Comparison of ENCODE assay signal across 13 cellular contexts in genomic region chr14:53999061-53999488, GRCh38. TPM values are rescaled to one million over a fixed set of nuclear protein-coding genes. Genes with fewer than 3 reads are reported as not detected.
DNase-seq lines count a peak whose midpoint lies in the region; ATAC-seq, FAIRE-seq and TF ChIP-seq lines count a peak whose summit lies in the region.
"Had no signal": no experiment of that assay in that cellular context is flagged by ENCODE, and none has a peak within 500 bp of the region (broad histone marks: within the 10 kb centered on the region; RNA-seq: fewer than 3 reads in every experiment).

No MANE protein-coding gene starts in this region.

- no peak overlapping the region for H3K4me3 Mint-ChIP-seq in Calu3 (ENCODE audit: low read depth, unreplicated experiment)
- H3K4me3 Mint-ChIP-seq in neural progenitor cell: no peak overlapping the region

- H2BK5ac ChIP-seq in mesendoderm (ENCODE audit: low read length): no peak overlapping the region

- no peak overlapping the region for H3K23ac ChIP-seq in mesendoderm (ENCODE audit: low read length)

- dilution Hi-C loops in endothelial cell of umbilical vein (cut with MboI; ENCODE audit: extremely low pct_ligation_motif_present, low sequenced_read_pairs): no loop called here

- H4K20me1 ChIP-seq in endothelial cell of umbilical vein (replicated peaks; ENCODE audit: control insufficient read depth, extremely low read depth, insufficient read depth, low read length) (no peaks in the 10 kb centered on the region), neural progenitor cell (ENCODE audit: low read depth) (no peaks in the 10 kb centered on the region)

- H4K5ac ChIP-seq in mesendoderm (ENCODE audit: low read length): no peak overlapping the region

- H4K8ac ChIP-seq in mesendoderm (ENCODE audit: low read depth, low read length): no peak overlapping the region

- POLR2A ChIA-PET in endothelial cell of umbilical vein (lab: Charles Lee): no interaction called here

- H3K9me3 Mint-ChIP-seq in Calu3 (ENCODE audit: low read depth, unreplicated experiment): no peaks in the 10 kb centered on the region
- H3K9me3 Mint-ChIP-seq in neural progenitor cell: no peaks in the 10 kb centered on the region

- H3K36me3 ChIP-seq in endothelial cell of umbilical vein (ENCODE audit: control insufficient read depth in 2 of 2, extremely low read depth in 1 of 2, insufficient read depth in 2 of 2, low read length in 2 of 2) (no peaks in the 10 kb centered on the region), neural progenitor cell (no peaks in the 10 kb centered on the region), mesendoderm (ENCODE audit: control insufficient read depth, insufficient read depth, low read length) (no peaks in the 10 kb centered on the region)

- H2AFZ ChIP-seq in endothelial cell of umbilical vein (ENCODE audit: low read depth, low read length): peak overlapping the region; percentile 35
- H2AFZ ChIP-seq in neural progenitor cell (replicated peaks): peak overlapping the region; percentile 14

- H3K27me3 ChIP-seq in endothelial cell of umbilical vein (ENCODE audit: control insufficient read depth in 2 of 2, insufficient read depth in 2 of 2, low read length in 2 of 2): no peaks in the 10 kb centered on the region
- no peaks in the 10 kb centered on the region for H3K27me3 ChIP-seq in neural progenitor cell
- H3K27me3 ChIP-seq in mesendoderm (ENCODE audit: insufficient read depth, low read length, poor library complexity): no peaks in the 10 kb centered on the region

- peaks cover 20% of the 10 kb centered on the region for H3K4me1 ChIP-seq in endothelial cell of umbilical vein (ENCODE audit: control insufficient read depth, extremely low read depth, insufficient read depth, low read length)
- no peaks in the 10 kb centered on the region for H3K4me1 ChIP-seq in neural progenitor cell
- H3K4me1 ChIP-seq in mesendoderm (ENCODE audit: control insufficient read depth, low read depth, low read length): no peaks in the 10 kb centered on the region

- FAIRE-seq in endothelial cell of umbilical vein (lab: Jason Lieb, UNC): no peak
- FAIRE-seq: GM12892 had no signal

- peaks cover 3% of the 10 kb centered on the region for H3F3A ChIP-seq in neural progenitor cell (ENCODE audit: low read depth)

- no peak overlapping the region for H2BK120ac ChIP-seq in mesendoderm (ENCODE audit: low read depth, low read length)

- no peak for TF ChIP-seq POLR2A in endothelial cell of umbilical vein (IDR thresholded peaks at IDR 0.05; ENCODE audit: low read depth, low read length)

- H3K4ac ChIP-seq in mesendoderm (ENCODE audit: low read depth, low read length): no peak overlapping the region

- intact Hi-C loops in Calu3 (cut with micrococcal nuclease; ENCODE audit: unreplicated experiment) (no loop called here), endothelial cell of umbilical vein (cut with micrococcal nuclease) (no loop called here)

- no peaks in the 10 kb centered on the region for H3K36me3 Mint-ChIP-seq in Calu3 (ENCODE audit: insufficient read depth, unreplicated experiment)
- H3K36me3 Mint-ChIP-seq in neural progenitor cell: no peaks in the 10 kb centered on the region

- CTCF ChIA-PET in Calu3 (lab: Charles Lee): no interaction called here
- CTCF ChIA-PET in endothelial cell of umbilical vein (lab: Charles Lee): no interaction called here

- H2AK5ac ChIP-seq in mesendoderm (ENCODE audit: low read length): no peak overlapping the region

- no CpG with 5 or more reads among the region's 5 CpGs for WGBS in mesendoderm (ENCODE audit: extremely low coverage, insufficient coverage, low lambda C conversion rate)

- peak; percentile 39 for DNase-seq in Calu3
- DNase-seq in endothelial cell of umbilical vein (ENCODE audit: low read depth, low spot score): no peak
- DNase-seq in neural progenitor cell (ENCODE audit: low spot score): peak; percentile 12
- no peak for DNase-seq in DMS 273 treated with DMSO at 0.1 percent for 48 hours (lab: John Stamatoyannopoulos, UW)
- no peak for DNase-seq in NCI-H1105 (lab: John Stamatoyannopoulos, UW)
- no peak for DNase-seq in mesendoderm
- DNase-seq: NCI-H345; stimulated activated CD4-positive, alpha-beta T cell treated with anti-CD3 and anti-CD28 coated beads, Interleukin-15, amount 100 ng/mL, for 24 hours; stimulated activated naive CD8-positive, alpha-beta T cell treated with anti-CD3 and anti-CD28 coated beads, Interleukin-15, Interleukin-2, amounts not matched to agents 100 U/mL and 50 U/mL, for 24 hours had no signal

- H2BK15ac ChIP-seq in mesendoderm (replicated peaks; ENCODE audit: low read depth): no peak overlapping the region

- ATAC-seq in GM21737 (IDR thresholded peaks at IDR 0.05; ENCODE audit: unreplicated experiment): no peak
- ATAC-seq: stimulated activated naive CD8-positive, alpha-beta T cell treated with anti-CD3 and anti-CD28 coated beads, Interleukin-15, Interleukin-2, amounts not matched to agents 100 U/mL and 50 U/mL, for 24 hours had no signal

- H3K9me3 ChIP-seq in endothelial cell of umbilical vein (replicated peaks; ENCODE audit: control insufficient read depth, insufficient read depth, low read length) (no peaks in the 10 kb centered on the region), neural progenitor cell (ENCODE audit: low read depth) (no peaks in the 10 kb centered on the region)

- H3K9ac ChIP-seq in endothelial cell of umbilical vein (replicated peaks; ENCODE audit: extremely low read depth, insufficient read depth, low read length): no peak overlapping the region
- no peak overlapping the region for H3K9ac ChIP-seq in neural progenitor cell
- no peak overlapping the region for H3K9ac ChIP-seq in mesendoderm (ENCODE audit: low read length)
- H3K9ac ChIP-seq: KMS-11 had no signal

- no peaks in the 10 kb centered on the region for H3K9me1 ChIP-seq in endothelial cell of umbilical vein (replicated peaks; ENCODE audit: control insufficient read depth, extremely low read depth, insufficient read depth, low read length)

- no peaks in the 10 kb centered on the region for H3K79me2 ChIP-seq in endothelial cell of umbilical vein (ENCODE audit: control insufficient read depth, insufficient read depth, low read length)
- no peaks in the 10 kb centered on the region for H3K79me2 ChIP-seq in neural progenitor cell (ENCODE audit: low read depth)
- no peaks in the 10 kb centered on the region for H3K79me2 ChIP-seq in mesendoderm (ENCODE audit: control insufficient read depth, insufficient read depth, low read length)

- H3K4me1 Mint-ChIP-seq in Calu3 (ENCODE audit: low read depth, unreplicated experiment) (peaks cover 34% of the 10 kb centered on the region), neural progenitor cell (peaks cover 14% of the 10 kb centered on the region)

- H3K4me3 ChIP-seq in endothelial cell of umbilical vein (replicated peaks in 1 of 3; ENCODE audit: insufficient read depth in 1 of 3, low read depth in 1 of 3, low read length in 3 of 3) (no peak overlapping the region), neural progenitor cell (no peak overlapping the region), mesendoderm (ENCODE audit: low read length) (no peak overlapping the region)

- H3K27ac ChIP-seq in endothelial cell of umbilical vein (ENCODE audit: insufficient read depth, low read depth, low read length) (no peak overlapping the region), neural progenitor cell (no peak overlapping the region), mesendoderm (ENCODE audit: low read depth, low read length) (no peak overlapping the region)
- H3K27ac ChIP-seq: KMS-11 had no signal

- BruUV-seq in Calu3 (replicated peaks; lab: Mats Ljungman, UMichigan) (no TSS peak), endothelial cell of umbilical vein (replicated peaks; lab: Mats Ljungman, UMichigan) (no TSS peak)

- TF ChIP-seq RAD21 in Ishikawa (IDR thresholded peaks at IDR 0.05; ENCODE audit: low read depth): no peak

- H3K79me1 ChIP-seq in mesendoderm (ENCODE audit: low read length): no peaks in the 10 kb centered on the region

- TF ChIP-seq CTCF in Calu3 (IDR thresholded peaks at IDR 0.05; ENCODE audit: unreplicated experiment) (no peak), endothelial cell of umbilical vein (IDR thresholded peaks at IDR 0.05; ENCODE audit: extremely low read depth in 1 of 2, insufficient read depth in 1 of 2, low read depth in 1 of 2, low read length in 2 of 2) (no peak), neural progenitor cell (IDR thresholded peaks at IDR 0.05) (no peak)

- peak; percentile 53; the same call in 1 of the 2 replicates for TF ChIP-seq EP300 in Ishikawa (IDR thresholded peaks at IDR 0.05; ENCODE audit: borderline replicate concordance)

- H3K4me2 ChIP-seq in endothelial cell of umbilical vein (ENCODE audit: insufficient read depth, low read length): no peak overlapping the region
- H3K4me2 ChIP-seq in neural progenitor cell: no peak overlapping the region
- no peak overlapping the region for H3K4me2 ChIP-seq in mesendoderm (ENCODE audit: low read length)
- H3K4me2 ChIP-seq: KMS-11 had no signal

- H3K56ac ChIP-seq in mesendoderm (ENCODE audit: low read length): no peak overlapping the region

- H3K27me3 Mint-ChIP-seq in Calu3 (ENCODE audit: unreplicated experiment) (no peaks in the 10 kb centered on the region), neural progenitor cell (ENCODE audit: insufficient read depth, low read depth) (peaks cover 3% of the 10 kb centered on the region)

- H3K18ac ChIP-seq in mesendoderm (ENCODE audit: low read length): no peak overlapping the region

- H3K27ac Mint-ChIP-seq in Calu3 (ENCODE audit: unreplicated experiment) (no peak overlapping the region), neural progenitor cell (peak overlapping the region; percentile 50)

TF ChIP-seq in Ishikawa, 13 proteins besides CTCF, POLR2A, EP300 and RAD21 (continues in another document):
- TF ChIP-seq TEAD4 (IDR thresholded peaks at IDR 0.05): peak; percentile 89

TF ChIP-seq in endothelial cell of umbilical vein, 7 proteins besides CTCF, POLR2A, EP300 and RAD21 (continues in another document):
- TF ChIP-seq EZH2 (IDR thresholded peaks at IDR 0.05; ENCODE audit: borderline replicate concordance, low read depth, low read length, severe bottlenecking) (no peak), JUN (IDR thresholded peaks at IDR 0.05; ENCODE audit: borderline replicate concordance, insufficient read depth, insufficient read length, low read depth) (no peak), POLR2AphosphoS5 (IDR thresholded peaks at IDR 0.05; ENCODE audit: insufficient read depth, low read depth, low read length) (no peak)

RNA-seq across cellular contexts. Expression of gene BMP4, which starts 42.5 kb away (rescaled TPM):
- total RNA-seq in Calu3 (2022) (23.0 and 24.8 TPM in 2 replicates), endothelial cell of umbilical vein (201 and 238 TPM in 2 replicates), neural progenitor cell (ENCODE audit: low replicate concordance) (11.0 and 18.4 TPM in 2 replicates)
- polyA plus RNA-seq in endothelial cell of umbilical vein: 298 and 311 TPM in 2 replicates
- 258 and 307 TPM in 2 replicates for polyA plus RNA-seq in endothelial cell of umbilical vein (2011; cell fraction: cytosol; rRNA removed)
- polyA plus RNA-seq in endothelial cell of umbilical vein (2011; cell fraction: nucleus; rRNA removed): 187 and 237 TPM in 2 replicates
- 178 and 199 TPM in 2 replicates for polyA plus RNA-seq in endothelial cell of umbilical vein (2012)
- polyA minus RNA-seq in endothelial cell of umbilical vein: 300 and 367 TPM in 2 replicates
- not detected for polyA minus RNA-seq in endothelial cell of umbilical vein (2011; cell fraction: cytosol; rRNA and poly(A)+ RNA removed)
- 100 and 117 TPM in 2 replicates for polyA minus RNA-seq in endothelial cell of umbilical vein (2011; cell fraction: nucleus; rRNA and poly(A)+ RNA removed)
- 7.8 TPM for polyA plus RNA-seq in mesendoderm (2013, experiment 1 of 2)
- 8.5 TPM for polyA plus RNA-seq in mesendoderm (2013, experiment 2 of 2)

Comparison
In these comparisons a context has a peak if more than half of its experiments do, and no peak if none do; other contexts are left out.
1. DNase-seq: peak in Calu3 (single experiment) and neural progenitor cell (single experiment); none in endothelial cell of umbilical vein (single experiment), DMS 273 treated with DMSO at 0.1 percent for 48 hours (single experiment), NCI-H1105 (single experiment) and mesendoderm (single experiment).